13 cellular contexts compared by ENCODE assay signal in genomic region chr6:3746119-3746691, GRCh38. TPM values are rescaled to one million over a fixed set of nuclear protein-coding genes. Genes with fewer than 3 reads are reported as not detected.
A peak's percentile ranks its signal among the peaks of the same experiment; 100 is the strongest.
DNase-seq lines count a peak whose midpoint lies in the region; ATAC-seq and TF ChIP-seq lines count a peak whose summit lies in the region.
"Had no signal": no experiment of that assay in that cellular context is flagged by ENCODE, and none has a peak within 500 bp of the region (broad histone marks: within the 10 kb centered on the region; RNA-seq: fewer than 3 reads in every experiment).

No MANE protein-coding gene starts in this region.

- no peak for TF ChIP-seq EP300 in gastroesophageal sphincter (IDR thresholded peaks at IDR 0.05)

- no peaks in the 10 kb centered on the region for H3K9me3 ChIP-seq in gastroesophageal sphincter
- H3K9me3 ChIP-seq in PC-9 (ENCODE audit: insufficient read depth, low read depth): no peaks in the 10 kb centered on the region

- no peak for TF ChIP-seq POLR2A in gastroesophageal sphincter (IDR thresholded peaks at IDR 0.05)
- no peak for TF ChIP-seq POLR2A in erythroblast (IDR thresholded peaks at IDR 0.05; ENCODE audit: low read length)

- H3K27ac ChIP-seq in gastroesophageal sphincter (peak overlapping the region in 3 of 4 donors; percentile 97 to 99 (median 98)), PC-9 (no peak overlapping the region)
- H3K27ac ChIP-seq: epithelial cell of prostate, KMS-11 had no signal

- no peak overlapping the region for H3K4me3 ChIP-seq in gastroesophageal sphincter
- H3K4me3 ChIP-seq in PC-9: no peak overlapping the region
- H3K4me3 ChIP-seq: skin epidermis had no signal

- intact Hi-C loops in PC-9 (cut with micrococcal nuclease; ENCODE audit: unreplicated experiment): no loop called here

- H3K27me3 Mint-ChIP-seq in stimulated activated naive B cell treated with anti-CD40 and anti-IgM and Interleukin-4, amounts not matched to agents 10 μg/mL and 1 μg/mL and 100 μg/mL, for 72 hours: no peaks in the 10 kb centered on the region

- POLR2A ChIA-PET in PC-9 (lab: Charles Lee; ENCODE audit: unreplicated experiment): interaction anchor here (0.6 kb wide), 2 partner anchors 118 to 192 kb away, joined by 3 to 4 read pairs; no protein-coding TSS in a partner anchor
- POLR2A ChIA-PET in HEK293T (lab: Yijun Ruan, JAX): interaction anchor here (1.1 kb wide), 1 partner anchor 262 kb away, joined by 3 read pairs; no protein-coding TSS in a partner anchor

- TF ChIP-seq CTCF in gastroesophageal sphincter (IDR thresholded peaks at IDR 0.05) (no peak), PC-9 (conservative IDR thresholded peaks at IDR 0.05) (no peak)

- peaks cover 39% of the 10 kb centered on the region for H3K79me2 ChIP-seq in PC-9 (ENCODE audit: low read depth)

- no peak overlapping the region for H2AFZ ChIP-seq in PC-9

- H3K9me3 Mint-ChIP-seq in stimulated activated naive B cell treated with anti-CD40 and anti-IgM and Interleukin-4, amounts not matched to agents 10 μg/mL and 1 μg/mL and 100 μg/mL, for 72 hours: no peaks in the 10 kb centered on the region

- H3K4me2 ChIP-seq in PC-9: no peak overlapping the region
- H3K4me2 ChIP-seq: KMS-11 had no signal

- peak overlapping the region; percentile 91 for H3K27ac Mint-ChIP-seq in stimulated activated naive B cell treated with anti-CD40 and anti-IgM and Interleukin-4, amounts not matched to agents 10 μg/mL and 1 μg/mL and 100 μg/mL, for 72 hours
- H3K27ac Mint-ChIP-seq: activated naive CD8-positive, alpha-beta T cell had no signal

- BruUV-seq in PC-9 (replicated peaks; lab: Mats Ljungman, UMichigan): no TSS peak

- H3F3A ChIP-seq in PC-9 (ENCODE audit: insufficient read depth, low read depth): peaks cover 3% of the 10 kb centered on the region; the same call in 1 of the 2 replicates

- H3K4me1 Mint-ChIP-seq in stimulated activated naive B cell treated with anti-CD40 and anti-IgM and Interleukin-4, amounts not matched to agents 10 μg/mL and 1 μg/mL and 100 μg/mL, for 72 hours: peaks cover 57 to 79% of the 10 kb centered on the region in 2 donors

- peaks cover 3% of the 10 kb centered on the region; the same call in 1 of the 2 replicates for H4K20me1 ChIP-seq in PC-9 (ENCODE audit: insufficient read depth)

- CTCF ChIA-PET in PC-9 (lab: Charles Lee): no interaction called here
- CTCF ChIA-PET in HEK293T (lab: Yijun Ruan, JAX): interaction anchor here (1.2 to 1.7 kb wide), 3 partner anchors 103 to 232 kb away, joined by 5 to 8 read pairs (median 5); no protein-coding TSS in a partner anchor

- H3K4me3 Mint-ChIP-seq in stimulated activated naive B cell treated with anti-CD40 and anti-IgM and Interleukin-4, amounts not matched to agents 10 μg/mL and 1 μg/mL and 100 μg/mL, for 72 hours: peak overlapping the region; percentile 68 to 74
- H3K4me3 Mint-ChIP-seq: activated naive CD8-positive, alpha-beta T cell had no signal

- DNase-seq in stimulated activated naive B cell treated with anti-CD40 and anti-IgM and Interleukin-4, amounts not matched to agents 10 μg/mL and 1 μg/mL and 100 μg/mL, for 72 hours: peak; percentile 84
- no peak for DNase-seq in pons (ENCODE audit: low spot score)
- no peak for DNase-seq in PC-9
- DNase-seq in HEK293T (ENCODE audit: extremely low spot score): no peak
- no peak for DNase-seq in erythroblast (lab: John Stamatoyannopoulos, UW)
- DNase-seq: EL had no signal

- no peaks in the 10 kb centered on the region for H3K9me2 ChIP-seq in PC-9 (ENCODE audit: insufficient read depth)

- peak; percentile 58 for ATAC-seq in GM18909 (IDR thresholded peaks at IDR 0.05; ENCODE audit: poor library complexity, unreplicated experiment)
- ATAC-seq in HG03097 (IDR thresholded peaks at IDR 0.05; ENCODE audit: low FRiP score, unreplicated experiment): peak; percentile 40
- ATAC-seq in gastroesophageal sphincter: no peak
- ATAC-seq in stimulated activated naive B cell treated with anti-CD40 and anti-IgM and Interleukin-4, amounts not matched to agents 10 μg/mL and 1 μg/mL and 100 μg/mL, for 72 hours (replicated peaks): peak; percentile 84 to 86

- peaks cover 0 to 4% of the 10 kb centered on the region in 2 donors for H3K36me3 ChIP-seq in gastroesophageal sphincter
- no peaks in the 10 kb centered on the region for H3K36me3 ChIP-seq in PC-9 (ENCODE audit: low read depth)

- H3K4me1 ChIP-seq in gastroesophageal sphincter: peaks cover 5 to 97% (median 69%) of the 10 kb centered on the region in 3 donors
- peaks cover 10% of the 10 kb centered on the region; the same call in 1 of the 2 replicates for H3K4me1 ChIP-seq in PC-9 (replicated peaks; ENCODE audit: insufficient read depth)

- H3K27me3 ChIP-seq in gastroesophageal sphincter (no peaks in the 10 kb centered on the region), PC-9 (ENCODE audit: insufficient read depth, low read depth) (no peaks in the 10 kb centered on the region)

- H3K36me3 Mint-ChIP-seq in stimulated activated naive B cell treated with anti-CD40 and anti-IgM and Interleukin-4, amounts not matched to agents 10 μg/mL and 1 μg/mL and 100 μg/mL, for 72 hours: peaks cover 17 to 46% of the 10 kb centered on the region in 2 donors
- H3K36me3 Mint-ChIP-seq: activated naive CD8-positive, alpha-beta T cell had no signal

- WGBS in gastroesophageal sphincter (ENCODE audit: low coverage in 1 of 2), 2 donors: 57 to 69% methylated on average over 2 to 7 of the region's 11 CpGs

TF ChIP-seq in HEK293T, 16 proteins besides CTCF, POLR2A, EP300 and RAD21:
- no peak for TF ChIP-seq TARDBP (IDR thresholded peaks at IDR 0.05)
- TF ChIP-seq SP1 (IDR thresholded peaks at IDR 0.05): no peak
- no peak for TF ChIP-seq FOXK2 (IDR thresholded peaks at IDR 0.05)
- TF ChIP-seq FOXM1 (IDR thresholded peaks at IDR 0.05; ENCODE audit: borderline replicate concordance): no peak
- no peak for TF ChIP-seq PKNOX1 (IDR thresholded peaks at IDR 0.05)

RNA-seq across cellular contexts. Expression of gene PXDC1, which starts 5.3 kb away (rescaled TPM):
- total RNA-seq in gastroesophageal sphincter (100 to 1,000 TPM in 3 of 4 donors, 10 to 100 TPM in 1; 78.3 to 182 (median 152) TPM), PC-9 (2021) (29.3 and 30.8 TPM in 2 replicates)
